In genomic region chr17:78979780-78980623, GRCh38 we compare ENCODE assay signal across 8 cellular contexts. TPM values are rescaled to one million over a fixed set of nuclear protein-coding genes. Genes with fewer than 3 reads are reported as not detected.
DNase-seq lines count a peak whose midpoint lies in the region; ATAC-seq and TF ChIP-seq lines count a peak whose summit lies in the region.

Gene LGALS3BP, minus strand, starts transcription at chr17:78979923. Its CDS starts 2,732 bp downstream, at chr17:78977191.

- POLR2A ChIA-PET in activated CD4-positive, alpha-beta T cell treated with anti-CD3 and anti-CD28 coated beads, Interleukin-2, amount 10 ng/mL, durations not matched to agents 7 days and 5 days (lab: Charles Lee), result interaction anchor here (0.6 to 1.0 kb wide), 3 partner anchors 55 to 621 kb away, joined by 3 read pairs; partner anchors contain the start of gene TIMP2

- H3K4me1 Mint-ChIP-seq in activated CD4-positive, alpha-beta T cell treated with anti-CD3 and anti-CD28 coated beads, Interleukin-2, amount 10 ng/mL, durations not matched to agents 7 days and 5 days, result peaks cover 28% of the 10 kb centered on the region

- no peak for ATAC-seq in HG02798 (IDR thresholded peaks at IDR 0.05; ENCODE audit: poor library complexity, unreplicated experiment)

- H3K9me3 Mint-ChIP-seq in activated CD4-positive, alpha-beta T cell treated with anti-CD3 and anti-CD28 coated beads, Interleukin-2, amount 10 ng/mL, durations not matched to agents 7 days and 5 days, result no peaks in the 10 kb centered on the region

- no peaks in the 10 kb centered on the region for H3K27me3 ChIP-seq in endocrine pancreas (ENCODE audit: control insufficient read depth, insufficient read depth, low read length)

- no peak within 1 kb of the TSS for H3K9ac ChIP-seq in endocrine pancreas (ENCODE audit: control insufficient read depth, insufficient read depth, low read length)

- H3K9me3 ChIP-seq in endocrine pancreas (ENCODE audit: control insufficient read depth, low read length), result no peaks in the 10 kb centered on the region

- DNase-seq in DMS79 treated with DMSO at 0.1 percent for 48 hours (lab: John Stamatoyannopoulos, UW) (peak; percentile 89), NCI-H187 treated with DMSO at 0.1 percent for 48 hours (lab: John Stamatoyannopoulos, UW) (peak; percentile 86), medulla oblongata (ENCODE audit: extremely low spot score) (peak; percentile 92), DMS114 treated with DMSO at 0.1 percent for 48 hours (lab: John Stamatoyannopoulos, UW; ENCODE audit: unreplicated experiment) (no peak)
- DNase-seq in activated CD4-positive, alpha-beta T cell treated with anti-CD3 and anti-CD28 coated beads, Interleukin-2, amount 10 ng/mL, durations not matched to agents 7 days and 5 days, result peak; percentile 68

- CTCF ChIA-PET in activated CD4-positive, alpha-beta T cell treated with anti-CD3 and anti-CD28 coated beads, Interleukin-2, amount 10 ng/mL, durations not matched to agents 7 days and 5 days (lab: Charles Lee), result interaction anchor here (1.0 to 1.9 kb wide), 7 partner anchors 8 to 114 kb away, joined by 3 to 7 read pairs (median 4); no protein-coding TSS in a partner anchor

- H3K36me3 ChIP-seq in endocrine pancreas (ENCODE audit: control insufficient read depth, insufficient read depth, low read length), result no peaks in the 10 kb centered on the region

- H3K36me3 Mint-ChIP-seq in activated CD4-positive, alpha-beta T cell treated with anti-CD3 and anti-CD28 coated beads, Interleukin-2, amount 10 ng/mL, durations not matched to agents 7 days and 5 days (ENCODE audit: low read depth), result peaks cover 8% of the 10 kb centered on the region

- H3K4me3 ChIP-seq in endocrine pancreas (ENCODE audit: control insufficient read depth, insufficient read depth, low read length), result peak within 1 kb of the TSS; percentile 10

- no peaks in the 10 kb centered on the region for H3K4me1 ChIP-seq in endocrine pancreas (ENCODE audit: control insufficient read depth, insufficient read depth, low read length)

- TF ChIP-seq CTCF in subcutaneous adipose tissue (IDR thresholded peaks at IDR 0.05; ENCODE audit: low read depth), result no peak

- peak within 1 kb of the TSS; percentile 95 for H3K27ac Mint-ChIP-seq in activated CD4-positive, alpha-beta T cell treated with anti-CD3 and anti-CD28 coated beads, Interleukin-2, amount 10 ng/mL, durations not matched to agents 7 days and 5 days

- peak within 1 kb of the TSS; percentile 79 for H3K4me3 Mint-ChIP-seq in activated CD4-positive, alpha-beta T cell treated with anti-CD3 and anti-CD28 coated beads, Interleukin-2, amount 10 ng/mL, durations not matched to agents 7 days and 5 days

- no peaks in the 10 kb centered on the region for H3K27me3 Mint-ChIP-seq in activated CD4-positive, alpha-beta T cell treated with anti-CD3 and anti-CD28 coated beads, Interleukin-2, amount 10 ng/mL, durations not matched to agents 7 days and 5 days

RNA-seq across cellular contexts. Expression of gene LGALS3BP, which starts in this region (rescaled TPM):
- 100 to 1,000 TPM; 269 to 284 TPM for total RNA-seq in activated CD4-positive, alpha-beta T cell treated with anti-CD3 and anti-CD28 coated beads, Interleukin-2, amount 10 ng/mL, durations not matched to agents 7 days and 5 days
- total RNA-seq in subcutaneous adipose tissue, result 100 to 1,000 TPM; 237 to 556 (median 448) TPM
